In genomic region chr2:3755277-3755676, GRCh38 we compare ENCODE assay signal across 10 cellular contexts. TPM values are rescaled to one million over a fixed set of nuclear protein-coding genes. Genes with fewer than 3 reads are reported as not detected.
"Had no signal": no experiment of that assay in that cellular context is flagged by ENCODE, and none has a peak within 500 bp of the region (broad histone marks: within the 10 kb centered on the region; RNA-seq: fewer than 3 reads in every experiment).

No MANE protein-coding gene starts in this region.

- ATAC-seq: GM23338, HCT116 had no signal

- FAIRE-seq: H1, H54 had no signal

- H3K9ac ChIP-seq: KMS-11 had no signal

- H3K27ac Mint-ChIP-seq: GM23338, HFFc6 had no signal

- H3K4me1 Mint-ChIP-seq: IgD-negative memory B cell had no signal

- H3K27ac ChIP-seq: KMS-11 had no signal

- H3K9me3 ChIP-seq: HAP-1 had no signal

- DNase-seq: HFFc6, KBM-7 had no signal

- H3K4me3 ChIP-seq: GM23338, HAP-1 had no signal

- H3K4me1 ChIP-seq: HAP-1 had no signal

- H3K36me3 Mint-ChIP-seq: IgD-negative memory B cell had no signal

- H3K36me3 ChIP-seq: HAP-1 had no signal

- H3K4me3 Mint-ChIP-seq: GM23338, HFFc6, IgD-negative memory B cell had no signal

RNA-seq across cellular contexts. Expression of gene DCDC2C, which starts 51.9 kb away (rescaled TPM):
- total RNA-seq: GM23338, H1, HFFc6, HT-29 had no signal
- polyA plus RNA-seq: IgD-negative memory B cell had no signal
